In genomic region chr10:133401500-133401899, GRCh38 we compare ENCODE assay signal across 13 cellular contexts. TPM values are rescaled to one million over a fixed set of nuclear protein-coding genes. Genes with fewer than 3 reads are reported as not detected.
DNase-seq lines count a peak whose midpoint lies in the region; ATAC-seq and TF ChIP-seq lines count a peak whose summit lies in the region.
"Had no signal": no experiment of that assay in that cellular context is flagged by ENCODE, and none has a peak within 500 bp of the region (broad histone marks: within the 10 kb centered on the region; RNA-seq: fewer than 3 reads in every experiment).

No MANE protein-coding gene starts in this region.

- H3K4me3 Mint-ChIP-seq in effector memory CD8-positive, alpha-beta T cell = peak overlapping the region in 1 of 2 donors; percentile 3
- no peak overlapping the region for H3K4me3 Mint-ChIP-seq in WTC11
- H3K4me3 Mint-ChIP-seq: brain had no signal

- H3K27me3 Mint-ChIP-seq in effector memory CD8-positive, alpha-beta T cell = no peaks in the 10 kb centered on the region
- no peaks in the 10 kb centered on the region for H3K27me3 Mint-ChIP-seq in WTC11 (ENCODE audit: low read depth)
- H3K27me3 Mint-ChIP-seq: brain had no signal

- intact Hi-C loops in cardiac septum (cut with DNase I) (no loop called here), Right ventricle myocardium superior (cut with DNase I) (no loop called here)

- CTCF ChIA-PET in WTC11 (lab: Charles Lee) = no interaction called here

- POLR2A ChIA-PET in WTC11 (lab: Charles Lee) = no interaction called here

- DNase-seq in cardiac septum (ENCODE audit: low spot score) (peak; percentile 41), Right ventricle myocardium superior (no peak), AG20443 (ENCODE audit: low spot score) (no peak), WTC11 (ENCODE audit: low spot score) (no peak), OCI-M1 (lab: John Stamatoyannopoulos, UW) (no peak), DMS 273 treated with DMSO at 0.1 percent for 48 hours (lab: John Stamatoyannopoulos, UW) (no peak)
- no peak for DNase-seq in effector memory CD8-positive, alpha-beta T cell
- DNase-seq: midbrain, NCI-H1417 treated with DMSO at 0.1 percent for 48 hours, NCI-H82 had no signal

- ATAC-seq in Right ventricle myocardium superior (ENCODE audit: poor library complexity) = no peak
- ATAC-seq in HG03135 (IDR thresholded peaks at IDR 0.05; ENCODE audit: unreplicated experiment) = peak; percentile 2
- no peak for ATAC-seq in effector memory CD8-positive, alpha-beta T cell (replicated peaks)
- no peak for ATAC-seq in WTC11

- H3K36me3 Mint-ChIP-seq in effector memory CD8-positive, alpha-beta T cell (ENCODE audit: insufficient read depth) = peaks cover 50% of the 10 kb centered on the region
- peaks cover 79% of the 10 kb centered on the region for H3K36me3 Mint-ChIP-seq in WTC11

- H3K27ac Mint-ChIP-seq in effector memory CD8-positive, alpha-beta T cell = peak overlapping the region; percentile 36 to 84
- no peak overlapping the region for H3K27ac Mint-ChIP-seq in WTC11
- H3K27ac Mint-ChIP-seq: brain had no signal

- TF ChIP-seq CTCF in WTC11 (IDR thresholded peaks at IDR 0.05) = no peak

- no peaks in the 10 kb centered on the region for H3K9me3 Mint-ChIP-seq in effector memory CD8-positive, alpha-beta T cell
- H3K9me3 Mint-ChIP-seq in WTC11 = no peaks in the 10 kb centered on the region

- H3K4me1 Mint-ChIP-seq in effector memory CD8-positive, alpha-beta T cell (ENCODE audit: low read depth in 2 of 2) = peaks cover 29 to 37% of the 10 kb centered on the region in 2 donors
- no peaks in the 10 kb centered on the region for H3K4me1 Mint-ChIP-seq in WTC11

TF ChIP-seq in WTC11, 78 proteins besides CTCF, POLR2A, EP300 and RAD21:
- no peak for TF ChIP-seq EMX1 (CRISPR knock-in tag; IDR thresholded peaks at IDR 0.05)
- no peak for TF ChIP-seq PRRX2 (CRISPR knock-in tag; IDR thresholded peaks at IDR 0.05)
- no peak for TF ChIP-seq JAZF1 (CRISPR knock-in tag; IDR thresholded peaks at IDR 0.05)
- no peak for TF ChIP-seq ZNF416 (CRISPR knock-in tag; IDR thresholded peaks at IDR 0.05)
- TF ChIP-seq IRF2 (CRISPR knock-in tag; IDR thresholded peaks at IDR 0.05; ENCODE audit: borderline replicate concordance, low read depth) = no peak
- TF ChIP-seq ZSCAN18 (CRISPR knock-in tag; IDR thresholded peaks at IDR 0.05) = no peak
- TF ChIP-seq ZNF396 (CRISPR knock-in tag; IDR thresholded peaks at IDR 0.05; ENCODE audit: borderline replicate concordance) = no peak
- TF ChIP-seq, protein P1, sequence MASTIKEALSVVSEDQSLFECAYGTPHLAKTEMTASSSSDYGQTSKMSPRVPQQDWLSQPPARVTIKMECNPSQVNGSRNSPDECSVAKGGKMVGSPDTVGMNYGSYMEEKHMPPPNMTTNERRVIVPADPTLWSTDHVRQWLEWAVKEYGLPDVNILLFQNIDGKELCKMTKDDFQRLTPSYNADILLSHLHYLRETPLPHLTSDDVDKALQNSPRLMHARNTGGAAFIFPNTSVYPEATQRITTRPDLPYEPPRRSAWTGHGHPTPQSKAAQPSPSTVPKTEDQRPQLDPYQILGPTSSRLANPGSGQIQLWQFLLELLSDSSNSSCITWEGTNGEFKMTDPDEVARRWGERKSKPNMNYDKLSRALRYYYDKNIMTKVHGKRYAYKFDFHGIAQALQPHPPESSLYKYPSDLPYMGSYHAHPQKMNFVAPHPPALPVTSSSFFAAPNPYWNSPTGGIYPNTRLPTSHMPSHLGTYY (CRISPR knock-in tag; IDR thresholded peaks at IDR 0.05) = no peak

RNA-seq across cellular contexts. Expression of gene MTG1, which starts 7.5 kb away (rescaled TPM):
- total RNA-seq in cardiac septum (21.6 TPM), Right ventricle myocardium superior (14.7 TPM), WTC11 (2021) (51.8 to 63.0 TPM (median 53.0 TPM) in 3 replicates)

RNA-seq across cellular contexts. Expression of gene PAOX, which starts 22.4 kb away (rescaled TPM):
- total RNA-seq in cardiac septum (2.9 TPM), Right ventricle myocardium superior (3.4 TPM), WTC11 (2021) (3.6 to 5.6 TPM (median 5.2 TPM) in 3 replicates)

RNA-seq across cellular contexts. Expression of gene SPRN, which starts 22.9 kb away (rescaled TPM):
- total RNA-seq in cardiac septum (not detected), Right ventricle myocardium superior (not detected), WTC11 (2021) (0.27 to 0.59 TPM (median 0.32 TPM) in 3 replicates)
- total RNA-seq: thoracic aorta had no signal

RNA-seq across cellular contexts. Expression of gene ECHS1, which starts 28.3 kb away (rescaled TPM):
- 152 TPM for total RNA-seq in cardiac septum
- total RNA-seq in Right ventricle myocardium superior = 239 TPM
- total RNA-seq in WTC11 (2021) = 84.1 to 91.8 TPM (median 88.8 TPM) in 3 replicates

RNA-seq across cellular contexts. Expression of gene FUOM, which starts 43.7 kb away (rescaled TPM):
- total RNA-seq in cardiac septum = 6.1 TPM
- total RNA-seq in Right ventricle myocardium superior = 7.4 TPM
- total RNA-seq in WTC11 (2021) = 31.3 to 40.5 TPM (median 33.8 TPM) in 3 replicates
